Comparison of ENCODE assay signal across 35 cellular contexts in the genomic region with DNA sequence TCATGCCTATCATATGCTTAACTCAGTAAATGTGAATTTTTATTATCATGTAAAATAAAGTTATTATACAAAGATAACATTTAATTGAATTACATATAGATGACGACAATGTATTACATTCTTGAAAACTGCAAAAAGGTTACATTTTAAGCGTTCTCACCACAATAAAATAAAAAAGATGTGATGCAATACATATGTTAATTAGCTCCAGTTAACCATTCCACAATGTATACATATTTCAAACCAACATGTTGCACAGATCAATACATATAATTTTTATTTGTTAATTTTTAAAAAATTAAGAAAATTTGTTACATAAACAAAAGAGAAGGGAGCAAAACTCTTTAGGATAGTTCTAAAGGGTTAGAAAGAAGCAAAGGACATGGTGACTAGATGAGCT.
"Had no signal": no experiment of that assay in that cellular context is flagged by ENCODE, and none has a peak within 500 bp of the region (broad histone marks: within the 10 kb centered on the region; RNA-seq: fewer than 3 reads in every experiment).

No MANE protein-coding gene starts in this region.

- H3K4me1 ChIP-seq: adrenal gland, body of pancreas, breast epithelium had no signal

- DNase-seq: activated B cell treated with CpG ODN at 0.5 μM for 24 hours; activated CD4-positive, alpha-beta memory T cell treated with anti-CD3 and anti-CD28 coated beads for 36 hours; activated CD4-positive, alpha-beta T cell treated with anti-CD3 and anti-CD28 coated beads for 4 hours; activated CD4-positive, alpha-beta T cell treated with anti-CD3 and anti-CD28 coated beads, Interleukin-2, amount 10 ng/mL, durations not matched to agents 24 days and 14 days; activated CD4-positive, alpha-beta T cell treated with anti-CD3 and anti-CD28 coated beads, Interleukin-2, amount 50 U/mL, for 1 hour; activated CD4-positive, alpha-beta T cell treated with anti-CD3 and anti-CD28 coated beads, Interleukin-2, amount 50 U/mL, for 4 hours; activated CD4-positive, CD25-positive, alpha-beta regulatory T cell treated with anti-CD3 and anti-CD28 coated beads, Interleukin-2, amount 50 U/mL, for 72 hours; activated CD8-positive, alpha-beta memory T cell treated with anti-CD3 and anti-CD28 coated beads, Interleukin-2, amount 50 U/mL, for 4 hours; activated CD8-positive, alpha-beta T cell treated with anti-CD3 and anti-CD28 coated beads for 36 hours; activated effector memory CD4-positive, alpha-beta T cell treated with anti-CD3 and anti-CD28 coated beads, Interleukin-2, amount 50 U/mL, for 16 hours; activated gamma-delta T cell treated with Interleukin-2 at 50 U/mL for 16 hours; activated naive CD4-positive, alpha-beta T cell; activated naive CD4-positive, alpha-beta T cell treated with anti-CD3 and anti-CD28 coated beads for 36 hours; activated naive CD4-positive, alpha-beta T cell treated with anti-CD3 and anti-CD28 coated beads, Interleukin-2, amount 50 U/mL, for 16 hours; activated naive CD8-positive, alpha-beta T cell treated with anti-CD3 and anti-CD28 coated beads for 36 hours; activated T-cell treated with anti-CD3 and anti-CD28 coated beads for 4 hours; activated T-cell treated with anti-CD3 and anti-CD28 coated beads, Interleukin-2, amount 50 U/mL, for 1 hour; activated T-cell treated with anti-CD3 and anti-CD28 coated beads, Interleukin-2, amount 50 U/mL, for 4 hours; activated T-cell treated with anti-CD3 and anti-CD28 coated beads, Interleukin-2, amount 50 U/mL, for 72 hours; adrenal gland; amniotic stem cell; aorta; body of pancreas; brain microvascular endothelial cell; central memory CD4-positive, alpha-beta T cell; T-helper 2 cell; T-helper 9 cell had no signal

- H3K27me3 ChIP-seq: adrenal gland, body of pancreas, brain microvascular endothelial cell, breast epithelium had no signal

- H3K27ac Mint-ChIP-seq: activated B cell treated with CpG ODN at 0.5 μM for 24 hours; activated CD4-positive, alpha-beta memory T cell treated with anti-CD3 and anti-CD28 coated beads for 36 hours; activated CD4-positive, alpha-beta T cell treated with anti-CD3 and anti-CD28 coated beads, Interleukin-2, amount 10 ng/mL, durations not matched to agents 24 days and 14 days; activated CD8-positive, alpha-beta T cell treated with anti-CD3 and anti-CD28 coated beads for 36 hours; activated naive CD4-positive, alpha-beta T cell treated with anti-CD3 and anti-CD28 coated beads for 36 hours; activated naive CD4-positive, alpha-beta T cell treated with anti-CD3 and anti-CD28 coated beads, Interleukin-2, amount 50 U/mL, for 72 hours; activated naive CD8-positive, alpha-beta T cell treated with anti-CD3 and anti-CD28 coated beads for 36 hours; activated T-cell treated with anti-CD3 and anti-CD28 coated beads, Interleukin-2, amount 50 U/mL, for 72 hours; activated T-helper 1 cell treated with anti-CD3 and anti-CD28 coated beads, Interleukin-12 subunit alpha, Interleukin-12 subunit beta, Interleukin-2, Interleukin-4 antibody, amounts not matched to agents 30 ng/mL and 10 ng/mL and 1 ng/mL, durations not matched to agents 14 hours and 24 hours and 36 hours; activated T-helper 17 cell treated with anti-CD3 and anti-CD28 coated beads, Interleukin-2, amount 50 U/mL, for 72 hours; T-helper 1 cell treated with Interleukin-12 subunit alpha and Interleukin-12 subunit beta and Interleukin-4 antibody, amounts not matched to agents 30 μg/mL and 1 μg/mL, for 36 hours; T-helper 2 cell treated with Interferon-gamma antibody and Interleukin-4, amounts not matched to agents 5 μg/mL and 100 μg/mL, for 36 hours had no signal

- ATAC-seq: activated CD8-positive, alpha-beta T cell treated with anti-CD3 and anti-CD28 coated beads for 36 hours; activated naive CD4-positive, alpha-beta T cell treated with anti-CD3 and anti-CD28 coated beads, Interleukin-2, amount 50 U/mL, for 72 hours; activated T-cell treated with anti-CD3 and anti-CD28 coated beads, Interleukin-2, amount 50 U/mL, for 4 hours; activated T-cell treated with anti-CD3 and anti-CD28 coated beads, Interleukin-2, amount 50 U/mL, for 72 hours; activated T-helper 17 cell treated with anti-CD3 and anti-CD28 coated beads, Interleukin-2, amount 50 U/mL, for 72 hours; body of pancreas had no signal

- H3K9me3 Mint-ChIP-seq: activated B cell treated with CpG ODN at 0.5 μM for 24 hours; activated CD4-positive, alpha-beta memory T cell treated with anti-CD3 and anti-CD28 coated beads for 36 hours; activated CD4-positive, alpha-beta T cell treated with anti-CD3 and anti-CD28 coated beads, Interleukin-2, amount 10 ng/mL, durations not matched to agents 24 days and 14 days; activated CD8-positive, alpha-beta T cell treated with anti-CD3 and anti-CD28 coated beads for 36 hours; activated naive CD4-positive, alpha-beta T cell treated with anti-CD3 and anti-CD28 coated beads for 36 hours; activated naive CD4-positive, alpha-beta T cell treated with anti-CD3 and anti-CD28 coated beads, Interleukin-2, amount 50 U/mL, for 72 hours; activated naive CD8-positive, alpha-beta T cell treated with anti-CD3 and anti-CD28 coated beads for 36 hours; activated T-cell treated with anti-CD3 and anti-CD28 coated beads, Interleukin-2, amount 50 U/mL, for 4 hours; activated T-cell treated with anti-CD3 and anti-CD28 coated beads, Interleukin-2, amount 50 U/mL, for 72 hours; activated T-helper 1 cell treated with anti-CD3 and anti-CD28 coated beads, Interleukin-12 subunit alpha, Interleukin-12 subunit beta, Interleukin-2, Interleukin-4 antibody, amounts not matched to agents 30 ng/mL and 10 ng/mL and 1 ng/mL, durations not matched to agents 14 hours and 24 hours and 36 hours; activated T-helper 17 cell treated with anti-CD3 and anti-CD28 coated beads, Interleukin-2, amount 50 U/mL, for 72 hours; T-helper 1 cell treated with Interleukin-12 subunit alpha and Interleukin-12 subunit beta and Interleukin-4 antibody, amounts not matched to agents 30 μg/mL and 1 μg/mL, for 36 hours; T-helper 2 cell treated with Interferon-gamma antibody and Interleukin-4, amounts not matched to agents 5 μg/mL and 100 μg/mL, for 36 hours had no signal

- H3K9me3 ChIP-seq: adrenal gland, body of pancreas, breast epithelium had no signal

- FAIRE-seq: astrocyte, TTC549 had no signal

- H3K27me3 Mint-ChIP-seq: activated B cell treated with CpG ODN at 0.5 μM for 24 hours; activated CD4-positive, alpha-beta memory T cell treated with anti-CD3 and anti-CD28 coated beads for 36 hours; activated CD4-positive, alpha-beta T cell treated with anti-CD3 and anti-CD28 coated beads, Interleukin-2, amount 10 ng/mL, durations not matched to agents 24 days and 14 days; activated CD8-positive, alpha-beta T cell treated with anti-CD3 and anti-CD28 coated beads for 36 hours; activated naive CD8-positive, alpha-beta T cell treated with anti-CD3 and anti-CD28 coated beads for 36 hours; activated T-helper 17 cell treated with anti-CD3 and anti-CD28 coated beads, Interleukin-2, amount 50 U/mL, for 72 hours had no signal

- H3K36me3 ChIP-seq: adrenal gland, brain microvascular endothelial cell, breast epithelium had no signal

- H3K36me3 Mint-ChIP-seq: activated CD4-positive, alpha-beta memory T cell treated with anti-CD3 and anti-CD28 coated beads for 36 hours; activated naive CD4-positive, alpha-beta T cell treated with anti-CD3 and anti-CD28 coated beads, Interleukin-2, amount 50 U/mL, for 72 hours; activated naive CD8-positive, alpha-beta T cell treated with anti-CD3 and anti-CD28 coated beads for 36 hours had no signal

- H3K4me3 Mint-ChIP-seq: activated B cell treated with CpG ODN at 0.5 μM for 24 hours; activated CD4-positive, alpha-beta memory T cell treated with anti-CD3 and anti-CD28 coated beads for 36 hours; activated CD4-positive, alpha-beta T cell treated with anti-CD3 and anti-CD28 coated beads, Interleukin-2, amount 10 ng/mL, durations not matched to agents 24 days and 14 days; activated CD8-positive, alpha-beta T cell treated with anti-CD3 and anti-CD28 coated beads for 36 hours; activated naive CD4-positive, alpha-beta T cell treated with anti-CD3 and anti-CD28 coated beads for 36 hours; activated naive CD8-positive, alpha-beta T cell treated with anti-CD3 and anti-CD28 coated beads for 36 hours; activated T-cell treated with anti-CD3 and anti-CD28 coated beads, Interleukin-2, amount 50 U/mL, for 4 hours; activated T-cell treated with anti-CD3 and anti-CD28 coated beads, Interleukin-2, amount 50 U/mL, for 72 hours; activated T-helper 1 cell treated with anti-CD3 and anti-CD28 coated beads, Interleukin-12 subunit alpha, Interleukin-12 subunit beta, Interleukin-2, Interleukin-4 antibody, amounts not matched to agents 30 ng/mL and 10 ng/mL and 1 ng/mL, durations not matched to agents 14 hours and 24 hours and 36 hours; activated T-helper 17 cell treated with anti-CD3 and anti-CD28 coated beads, Interleukin-2, amount 50 U/mL, for 72 hours; T-helper 1 cell treated with Interleukin-12 subunit alpha and Interleukin-12 subunit beta and Interleukin-4 antibody, amounts not matched to agents 30 μg/mL and 1 μg/mL, for 36 hours; T-helper 2 cell treated with Interferon-gamma antibody and Interleukin-4, amounts not matched to agents 5 μg/mL and 100 μg/mL, for 36 hours had no signal

- H3K4me3 ChIP-seq: adrenal gland, body of pancreas, breast epithelium had no signal

- H3K27ac ChIP-seq: adrenal gland, body of pancreas, brain microvascular endothelial cell, breast epithelium had no signal
